In genomic region chr1:17053685-17054410, GRCh38 we compare ENCODE assay signal across 8 cellular contexts. TPM values are rescaled to one million over a fixed set of nuclear protein-coding genes. Genes with fewer than 3 reads are reported as not detected.
DNase-seq lines count a peak whose midpoint lies in the region; ATAC-seq, FAIRE-seq and TF ChIP-seq lines count a peak whose summit lies in the region.

Gene SDHB (minus strand): TSS chr1:17054032. CDS start chr1:17054019, 13 bp downstream.

- H3K36me3 ChIP-seq in bronchial epithelial cell (ENCODE audit: control insufficient read depth, insufficient read depth, low read length) (peaks cover 1% of the 10 kb centered on the region), iPS-20b (ENCODE audit: insufficient read depth, low read depth, low read length) (peaks cover 27% of the 10 kb centered on the region)

- peak within 1 kb of the TSS; percentile 90 for H3K9ac ChIP-seq in iPS-20b (ENCODE audit: low read depth, low read length)

- peak within 1 kb of the TSS; percentile 94 for H3K4me3 ChIP-seq in AG04449 (ENCODE audit: low read depth, low read length)
- peak within 1 kb of the TSS; percentile 94 for H3K4me3 ChIP-seq in WI38 (ENCODE audit: low read depth, low read length)
- H3K4me3 ChIP-seq in bronchial epithelial cell (ENCODE audit: low read depth, low read length) = peak within 1 kb of the TSS; percentile 58
- H3K4me3 ChIP-seq in iPS-20b (ENCODE audit: low read length) = peak within 1 kb of the TSS; percentile 94
- H3K4me3 ChIP-seq in skin epidermis = peak within 1 kb of the TSS; percentile 53 to 95 (median 69)

- TF ChIP-seq CTCF in AG04449 (IDR thresholded peaks at IDR 0.05; ENCODE audit: insufficient read depth, low read length, missing control alignments) (no peak), WI38 (IDR thresholded peaks at IDR 0.05; ENCODE audit: low read depth, low read length) (no peak), bronchial epithelial cell (IDR thresholded peaks at IDR 0.05; ENCODE audit: insufficient read depth, low read length, severe bottlenecking) (no peak)

- ATAC-seq in GM18907 (IDR thresholded peaks at IDR 0.05; ENCODE audit: unreplicated experiment) = peak; percentile 94
- peak; percentile 97 for ATAC-seq in HG03159 (IDR thresholded peaks at IDR 0.05; ENCODE audit: unreplicated experiment)

- H3K27me3 ChIP-seq in bronchial epithelial cell (ENCODE audit: control insufficient read depth, insufficient read depth, low read length) (no peaks in the 10 kb centered on the region), iPS-20b (ENCODE audit: insufficient read depth, low read length) (no peaks in the 10 kb centered on the region)

- H3K27ac ChIP-seq in iPS-20b (ENCODE audit: low read length) (peak within 1 kb of the TSS; percentile 68), skin epidermis (peak within 1 kb of the TSS in 20 of 21 experiments; percentile 62 to 91 (median 78))

- no peaks in the 10 kb centered on the region for H3K9me3 ChIP-seq in iPS-20b (ENCODE audit: insufficient read depth, low read depth, low read length)

- CTCF ChIA-PET in AG04449 (lab: Yijun Ruan, JAX) = interaction anchor here (15.7 kb wide), 1 partner anchor 100 kb away, joined by 447 read pairs; no protein-coding TSS in a partner anchor

- no peak for FAIRE-seq in bronchial epithelial cell (lab: Jason Lieb, UNC)

- H3K4me1 ChIP-seq in iPS-20b (ENCODE audit: insufficient read depth, low read length) = no peaks in the 10 kb centered on the region

- POLR2A ChIA-PET in AG04449 (lab: Yijun Ruan, JAX) = interaction anchor here (0.6 kb wide), 1 partner anchor 1528 kb away, joined by 3 read pairs; no protein-coding TSS in a partner anchor

- DNase-seq in AG04449 (ENCODE audit: low read depth, low spot score) (peak; percentile 77), NCI-H2227 treated with DMSO at 0.1 percent for 48 hours (lab: John Stamatoyannopoulos, UW) (peak; percentile 97), bronchial epithelial cell (ENCODE audit: low read depth) (peak; percentile 93)

RNA-seq across cellular contexts. Expression of gene SDHB, which starts in this region (rescaled TPM):
- 152 and 185 TPM in 2 replicates for total RNA-seq in bronchial epithelial cell

Comparison
In these comparisons a context has a peak if more than half of its experiments do, and no peak if none do; other contexts are left out.
1. Peak in every context shown above with its lines: DNase-seq, ATAC-seq, H3K4me3 ChIP-seq and H3K27ac ChIP-seq.